1 cellular context compared by ENCODE assay signal in the genomic region with DNA sequence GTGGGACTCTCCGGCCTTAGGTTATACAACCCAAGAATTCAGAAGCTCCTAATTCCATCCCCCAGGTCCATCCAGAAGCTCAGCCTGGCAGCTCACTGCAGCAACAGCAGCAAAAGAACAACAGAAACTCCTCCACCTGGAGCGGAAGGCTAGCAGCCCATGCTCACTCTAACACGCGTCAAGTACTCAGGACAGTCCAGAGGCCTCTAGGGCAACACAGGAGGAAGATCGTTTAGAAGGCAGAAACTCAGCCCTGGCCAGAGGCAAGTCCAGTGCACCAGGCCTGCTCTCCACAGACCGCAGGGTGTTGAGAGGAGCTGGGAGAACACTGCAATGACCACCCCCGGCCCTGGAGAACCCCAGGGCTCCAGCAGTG.
TF ChIP-seq lines count a peak whose summit lies in the region.

No MANE protein-coding gene starts in this region.

TF ChIP-seq in H1, 55 proteins besides CTCF, POLR2A, EP300 and RAD21:
- TF ChIP-seq CBX8 (IDR thresholded peaks at IDR 0.05; ENCODE audit: borderline replicate concordance, low read depth, low read length): no peak
- TF ChIP-seq NANOG (IDR thresholded peaks at IDR 0.05; ENCODE audit: insufficient read depth, low read depth, low read length, poor library complexity, severe bottlenecking): no peak
- no peak for TF ChIP-seq POLR2AphosphoS5 (IDR thresholded peaks at IDR 0.05; ENCODE audit: low read depth, low read length)
- TF ChIP-seq SP4 (IDR thresholded peaks at IDR 0.05; ENCODE audit: low read length): no peak
- no peak for TF ChIP-seq SAP30 (IDR thresholded peaks at IDR 0.05; ENCODE audit: insufficient read depth, insufficient replicate concordance, low read length)
